Comparison of ENCODE assay signal across 17 cellular contexts in genomic region chr13:95982144-95982543, GRCh38.
DNase-seq lines count a peak whose midpoint lies in the region; TF ChIP-seq lines count a peak whose summit lies in the region.
"Had no signal": no experiment of that assay in that cellular context is flagged by ENCODE, and none has a peak within 500 bp of the region (broad histone marks: within the 10 kb centered on the region; RNA-seq: fewer than 3 reads in every experiment).

No MANE protein-coding gene starts in this region.

- H3K79me2 ChIP-seq in mammary epithelial cell (ENCODE audit: insufficient read depth, low read length), result no peaks in the 10 kb centered on the region

- no peak overlapping the region for H3K9ac ChIP-seq in mammary epithelial cell (ENCODE audit: insufficient read depth, low read length)
- H3K9ac ChIP-seq: BLaER1 had no signal

- no peaks in the 10 kb centered on the region for H3K4me1 Mint-ChIP-seq in MCF 10A (ENCODE audit: insufficient read depth, unreplicated experiment)
- H3K4me1 Mint-ChIP-seq in activated naive CD8-positive, alpha-beta T cell treated with anti-CD3 and anti-CD28 coated beads for 36 hours, result no peaks in the 10 kb centered on the region
- H3K4me1 Mint-ChIP-seq: CD8-positive, alpha-beta memory T cell had no signal

- DNase-seq in NCI-H146 (lab: John Stamatoyannopoulos, UW) (peak; percentile 3), NCI-H146 treated with DMSO at 0.1 percent for 48 hours (lab: John Stamatoyannopoulos, UW; ENCODE audit: unreplicated experiment) (no peak), MCF 10A (ENCODE audit: unreplicated experiment) (peak; percentile 8), mammary epithelial cell (no peak), NCI-H526 treated with DMSO at 0.1 percent for 48 hours (lab: John Stamatoyannopoulos, UW) (peak; percentile 87), putamen (ENCODE audit: low spot score) (peak; percentile 4), ovary (no peak)
- no peak for DNase-seq in activated naive CD8-positive, alpha-beta T cell treated with anti-CD3 and anti-CD28 coated beads for 36 hours
- DNase-seq: 8988T; AML-193; Caco-2; CD8-positive, alpha-beta memory T cell; DND-41; GDM1; HCEC 1CT; HFFc6 had no signal

- dilution Hi-C loops in mammary epithelial cell (cut with HindIII; ENCODE audit: low sequenced_read_pairs), result no loop called here

- H2AFZ ChIP-seq in mammary epithelial cell (ENCODE audit: low read depth, low read length), result no peak overlapping the region

- H3K27ac ChIP-seq in mammary epithelial cell (ENCODE audit: insufficient read depth, low read depth, low read length), result no peak overlapping the region
- no peak overlapping the region for H3K27ac ChIP-seq in ovary
- H3K27ac ChIP-seq: BLaER1 had no signal

- 77% methylated on average over 4 of the region's 4 CpGs for WGBS in mammary epithelial cell (ENCODE audit: low coverage, missing lambda C conversion rate)
- WGBS in ovary, 3 donors, result 84 to 88% (median 84%) methylated on average over 4 of the region's 4 CpGs

- TF ChIP-seq POLR2A in ovary (IDR thresholded peaks at IDR 0.05), result no peak

- intact Hi-C loops in MCF 10A (cut with micrococcal nuclease), result no loop called here
- intact Hi-C loops in mammary epithelial cell (cut with micrococcal nuclease), result no loop called here
- intact Hi-C loops in ovary (cut with DNase I), result no loop called here

- H3K36me3 Mint-ChIP-seq in MCF 10A (ENCODE audit: insufficient read depth, unreplicated experiment), result peaks cover 19% of the 10 kb centered on the region
- no peaks in the 10 kb centered on the region for H3K36me3 Mint-ChIP-seq in activated naive CD8-positive, alpha-beta T cell treated with anti-CD3 and anti-CD28 coated beads for 36 hours
- H3K36me3 Mint-ChIP-seq: CD8-positive, alpha-beta memory T cell had no signal

- no peak overlapping the region for H3K4me2 ChIP-seq in mammary epithelial cell (ENCODE audit: insufficient read depth, low read depth, low read length)
- H3K4me2 ChIP-seq: BLaER1 had no signal

- no peaks in the 10 kb centered on the region for H3K27me3 Mint-ChIP-seq in MCF 10A (ENCODE audit: insufficient read depth, unreplicated experiment)
- H3K27me3 Mint-ChIP-seq in activated naive CD8-positive, alpha-beta T cell treated with anti-CD3 and anti-CD28 coated beads for 36 hours, result peaks cover 3% of the 10 kb centered on the region
- H3K27me3 Mint-ChIP-seq: CD8-positive, alpha-beta memory T cell had no signal

- POLR2A ChIA-PET in MCF 10A (lab: Yijun Ruan, JAX), result no interaction called here

- TF ChIP-seq CTCF in MCF 10A (IDR thresholded peaks at IDR 0.05; ENCODE audit: unreplicated experiment) (no peak), mammary epithelial cell (conservative IDR thresholded peaks at IDR 0.05 in 1 of 2, IDR thresholded peaks at IDR 0.05 in 1 of 2; ENCODE audit: extremely low read depth in 1 of 2, insufficient read depth in 1 of 2, low read depth in 1 of 2, low read length in 2 of 2) (no peak), ovary (IDR thresholded peaks at IDR 0.05) (no peak)

- H4K20me1 ChIP-seq in mammary epithelial cell (ENCODE audit: insufficient read depth, low read length), result no peaks in the 10 kb centered on the region
- H4K20me1 ChIP-seq: BLaER1 had no signal

- H3K4me3 ChIP-seq in mammary epithelial cell (replicated peaks in 1 of 3; ENCODE audit: insufficient read depth in 1 of 3, low read depth in 2 of 3, low read length in 3 of 3) (no peak overlapping the region), ovary (no peak overlapping the region)
- H3K4me3 ChIP-seq: BLaER1 had no signal

- H3K9me3 ChIP-seq in mammary epithelial cell (replicated peaks; ENCODE audit: insufficient read depth, low read length) (no peaks in the 10 kb centered on the region), ovary (no peaks in the 10 kb centered on the region)
- H3K9me3 ChIP-seq: BLaER1, Caco-2 had no signal

- no peaks in the 10 kb centered on the region for H3K27me3 ChIP-seq in mammary epithelial cell (ENCODE audit: insufficient read depth, low read length)
- no peaks in the 10 kb centered on the region for H3K27me3 ChIP-seq in ovary
- H3K27me3 ChIP-seq: BLaER1 had no signal

- no peak overlapping the region for H3K4me3 Mint-ChIP-seq in MCF 10A (ENCODE audit: unreplicated experiment)
- no peak overlapping the region for H3K4me3 Mint-ChIP-seq in activated naive CD8-positive, alpha-beta T cell treated with anti-CD3 and anti-CD28 coated beads for 36 hours
- H3K4me3 Mint-ChIP-seq: CD8-positive, alpha-beta memory T cell; HFFc6 had no signal

- TF ChIP-seq EP300 in ovary (IDR thresholded peaks at IDR 0.05), result no peak

- peaks cover 7% of the 10 kb centered on the region for H3K9me3 Mint-ChIP-seq in MCF 10A (ENCODE audit: unreplicated experiment)
- peaks cover 2% of the 10 kb centered on the region for H3K9me3 Mint-ChIP-seq in activated naive CD8-positive, alpha-beta T cell treated with anti-CD3 and anti-CD28 coated beads for 36 hours
- H3K9me3 Mint-ChIP-seq: HFFc6 had no signal

- no peaks in the 10 kb centered on the region for H3K4me1 ChIP-seq in mammary epithelial cell (ENCODE audit: insufficient read depth, low read length)
- H3K4me1 ChIP-seq in ovary (ENCODE audit: insufficient read depth), result no peaks in the 10 kb centered on the region
- H3K4me1 ChIP-seq: Caco-2 had no signal

- H3K36me3 ChIP-seq in mammary epithelial cell (ENCODE audit: insufficient read depth, low read length) (peaks cover 5% of the 10 kb centered on the region), ovary (no peaks in the 10 kb centered on the region)
- H3K36me3 ChIP-seq: BLaER1 had no signal

- no peak overlapping the region for H3K27ac Mint-ChIP-seq in MCF 10A (ENCODE audit: low read depth, unreplicated experiment)
- no peak overlapping the region for H3K27ac Mint-ChIP-seq in activated naive CD8-positive, alpha-beta T cell treated with anti-CD3 and anti-CD28 coated beads for 36 hours
- H3K27ac Mint-ChIP-seq: CD8-positive, alpha-beta memory T cell; HFFc6 had no signal

- in situ Hi-C loops in mammary epithelial cell (cut with MboI; ENCODE audit: low sequenced_read_pairs in 2 of 2), result no loop called here

- CTCF ChIA-PET in MCF 10A (lab: Yijun Ruan, JAX), result interaction anchor here (0.7 to 1.7 kb wide), 8 partner anchors 9 to 740 kb away, joined by 3 to 10 read pairs (median 4); no protein-coding TSS in a partner anchor
- CTCF ChIA-PET in mammary epithelial cell (lab: Charles Lee; ENCODE audit: low non-redundant PET), result no interaction called here

- BruUV-seq in MCF 10A (replicated peaks; lab: Mats Ljungman, UMichigan) (no TSS peak), mammary epithelial cell (replicated peaks; lab: Mats Ljungman, UMichigan) (no TSS peak)

Comparison
In these comparisons a context has a peak if more than half of its experiments do, and no peak if none do; other contexts are left out.
1. DNase-seq: peak in NCI-H146 (single experiment), MCF 10A (single experiment), NCI-H526 treated with DMSO at 0.1 percent for 48 hours (single experiment) and putamen (single experiment); none in NCI-H146 treated with DMSO at 0.1 percent for 48 hours (single experiment), mammary epithelial cell (single experiment), ovary (0 of 5) and activated naive CD8-positive, alpha-beta T cell treated with anti-CD3 and anti-CD28 coated beads for 36 hours (single experiment).